In the genomic region with DNA sequence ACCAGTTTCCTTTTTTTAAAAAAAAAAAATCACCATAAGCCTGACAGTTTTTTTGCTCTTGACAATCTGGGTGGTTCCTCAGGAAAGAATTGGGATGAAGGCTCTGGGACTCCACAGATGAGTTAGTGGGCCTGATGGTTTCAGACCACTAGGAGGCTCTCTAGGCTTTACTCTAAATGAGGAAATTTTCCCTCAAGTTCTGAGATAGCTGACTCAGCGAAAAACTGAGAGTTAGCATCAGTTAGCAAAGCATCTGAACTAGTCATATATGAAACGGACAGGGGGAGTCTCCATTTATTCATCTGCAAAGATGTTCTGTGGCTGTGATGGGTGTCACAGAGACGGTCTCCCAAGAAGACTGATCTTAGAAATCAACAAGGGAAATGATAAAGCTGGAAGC, we compare ENCODE assay signal across 9 cellular contexts.
DNase-seq lines count a peak whose midpoint lies in the region; ATAC-seq, FAIRE-seq and TF ChIP-seq lines count a peak whose summit lies in the region.
"Had no signal": no experiment of that assay in that cellular context is flagged by ENCODE, and none has a peak within 500 bp of the region (broad histone marks: within the 10 kb centered on the region; RNA-seq: fewer than 3 reads in every experiment).

No MANE protein-coding gene starts in this region.

- H3K27ac Mint-ChIP-seq in CD8-positive, alpha-beta T cell, result peak overlapping the region; percentile 37

- H3K27me3 Mint-ChIP-seq in CD8-positive, alpha-beta T cell (ENCODE audit: low read depth), result no peaks in the 10 kb centered on the region

- H3K36me3 ChIP-seq in CD8-positive, alpha-beta T cell (ENCODE audit: insufficient read depth, low read length), result no peaks in the 10 kb centered on the region

- CTCF ChIA-PET in CD8-positive, alpha-beta T cell (lab: Charles Lee), result interaction anchor here (0.9 to 5.0 kb wide), 6 partner anchors 10 to 597 kb away, joined by 3 to 36 read pairs (median 4); no protein-coding TSS in a partner anchor
- CTCF ChIA-PET in HEK293T (lab: Yijun Ruan, JAX), result interaction anchor here (0.7 to 3.8 kb wide), 11 partner anchors 8 to 1466 kb away, joined by 3 to 22 read pairs (median 6); no protein-coding TSS in a partner anchor

- H3K4me3 ChIP-seq in CD8-positive, alpha-beta T cell (ENCODE audit: low read depth, low read length), result no peak overlapping the region

- peaks cover 14% of the 10 kb centered on the region for H3K4me1 Mint-ChIP-seq in CD8-positive, alpha-beta T cell (ENCODE audit: low read depth)

- no peaks in the 10 kb centered on the region for H3K9me3 Mint-ChIP-seq in CD8-positive, alpha-beta T cell

- intact Hi-C loops in CD8-positive, alpha-beta T cell (cut with DNase I, micrococcal nuclease), result no loop called here

- no peak for ATAC-seq in CD8-positive, alpha-beta T cell
- ATAC-seq in HG03139 (IDR thresholded peaks at IDR 0.05; ENCODE audit: unreplicated experiment), result no peak
- ATAC-seq in HG02885 (IDR thresholded peaks at IDR 0.05; ENCODE audit: poor library complexity, unreplicated experiment), result no peak
- no peak for ATAC-seq in HG02798 (IDR thresholded peaks at IDR 0.05; ENCODE audit: poor library complexity, unreplicated experiment)
- no peak for ATAC-seq in HG03457 (IDR thresholded peaks at IDR 0.05; ENCODE audit: unreplicated experiment)

- no peak overlapping the region for H3K4me3 Mint-ChIP-seq in CD8-positive, alpha-beta T cell

- H3K27me3 ChIP-seq in CD8-positive, alpha-beta T cell (ENCODE audit: insufficient read depth, low read length), result no peaks in the 10 kb centered on the region

- peak; percentile 41 for TF ChIP-seq CTCF in CD8-positive, alpha-beta T cell (IDR thresholded peaks at IDR 0.05)

- H3K9me3 ChIP-seq in CD8-positive, alpha-beta T cell (ENCODE audit: low read length), result no peaks in the 10 kb centered on the region

- no peak for DNase-seq in CD8-positive, alpha-beta T cell
- DNase-seq in HEK293T (ENCODE audit: extremely low spot score) (peak; percentile 53), iPS-NIHi11 (ENCODE audit: low spot score) (peak; percentile 61)

- peaks cover 6% of the 10 kb centered on the region for H3K4me1 ChIP-seq in CD8-positive, alpha-beta T cell (ENCODE audit: insufficient read depth, low read length)

- H3K27ac ChIP-seq in CD8-positive, alpha-beta T cell (ENCODE audit: low read depth, low read length), result no peak overlapping the region

- POLR2A ChIA-PET in CD8-positive, alpha-beta T cell (lab: Charles Lee), result interaction anchor here (0.7 to 1.3 kb wide), 2 partner anchors 9 to 778 kb away, joined by 3 read pairs; no protein-coding TSS in a partner anchor
- POLR2A ChIA-PET in HEK293T (lab: Yijun Ruan, JAX), result interaction anchor here (1.3 kb wide), 1 partner anchor 9 kb away, joined by 3 read pairs; no protein-coding TSS in a partner anchor

- FAIRE-seq in TTC549 (lab: Jason Lieb, UNC), result peak; percentile 41
- FAIRE-seq: islet of Langerhans had no signal

- no peaks in the 10 kb centered on the region for H3K36me3 Mint-ChIP-seq in CD8-positive, alpha-beta T cell

TF ChIP-seq in HEK293T, 16 proteins besides CTCF, POLR2A, EP300 and RAD21:
- TF ChIP-seq ARNT (IDR thresholded peaks at IDR 0.05), result no peak

Comparison
In these comparisons a context has a peak if more than half of its experiments do, and no peak if none do; other contexts are left out.
1. DNase-seq: peak in HEK293T (single experiment) and iPS-NIHi11 (single experiment); none in CD8-positive, alpha-beta T cell (0 of 7).